ENCODE assay signal across 8 cellular contexts in the genomic region with DNA sequence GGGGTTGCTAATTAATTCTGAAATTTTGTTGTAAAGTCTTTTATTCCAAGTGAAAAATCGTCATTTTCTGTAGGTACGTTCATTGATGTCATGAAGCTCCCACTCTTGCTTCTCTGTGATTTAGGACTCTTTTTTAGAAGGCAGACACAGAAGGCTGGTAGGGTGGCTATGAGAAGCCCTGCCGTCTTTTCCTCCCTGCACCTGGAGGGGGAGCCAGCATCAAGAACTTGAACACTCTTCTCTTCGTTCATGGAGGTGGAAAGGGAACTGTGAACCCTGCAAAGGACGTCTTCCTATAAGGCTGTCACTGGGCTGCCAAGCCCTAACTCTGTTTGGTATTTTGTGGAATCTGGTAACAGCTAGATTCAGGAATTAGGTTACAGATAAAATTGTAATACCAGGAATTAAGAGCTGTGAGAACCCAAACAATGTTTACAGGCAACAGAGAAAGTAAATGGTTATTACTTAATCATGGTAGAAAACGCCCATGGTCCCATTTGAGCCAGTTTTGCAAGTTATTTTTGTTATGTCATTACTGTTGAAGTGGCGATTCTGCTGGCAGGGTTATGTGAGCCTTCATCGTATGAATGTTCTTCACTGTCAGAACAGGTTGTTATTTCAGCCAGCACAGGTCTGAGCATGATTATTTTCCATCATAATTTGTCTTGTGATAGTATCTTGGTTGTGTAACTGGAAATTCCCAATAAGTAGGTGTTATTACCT.
DNase-seq lines count a peak whose midpoint lies in the region; ATAC-seq and TF ChIP-seq lines count a peak whose summit lies in the region.

No MANE protein-coding gene starts in this region.

- BruUV-seq in Caco-2 (replicated peaks; lab: Mats Ljungman, UMichigan) = no TSS peak

- H3K4me3 ChIP-seq in Caco-2 (ENCODE audit: low read depth, low read length) (no peak overlapping the region), foreskin fibroblast (ENCODE audit: low read depth in 1 of 2, low read length in 2 of 2) (no peak overlapping the region)

- H3K4me1 Mint-ChIP-seq in Caco-2 (ENCODE audit: low read depth, unreplicated experiment) = no peaks in the 10 kb centered on the region
- peaks cover 2% of the 10 kb centered on the region for H3K4me1 Mint-ChIP-seq in activated CD4-positive, alpha-beta T cell treated with anti-CD3 and anti-CD28 coated beads, Interleukin-2, amount 10 ng/mL, durations not matched to agents 24 days and 14 days

- POLR2A ChIA-PET in Caco-2 (lab: Charles Lee) = interaction anchor here (0.9 kb wide), 1 partner anchor 65 kb away, joined by 7 read pairs; no protein-coding TSS in a partner anchor

- H3K27me3 ChIP-seq in Caco-2 (replicated peaks; ENCODE audit: control insufficient read depth, insufficient read depth, low read length) = no peaks in the 10 kb centered on the region

- no peaks in the 10 kb centered on the region for H3K27me3 Mint-ChIP-seq in Caco-2 (ENCODE audit: insufficient read depth, unreplicated experiment)
- H3K27me3 Mint-ChIP-seq in activated CD4-positive, alpha-beta T cell treated with anti-CD3 and anti-CD28 coated beads, Interleukin-2, amount 10 ng/mL, durations not matched to agents 24 days and 14 days = peaks cover 32% of the 10 kb centered on the region

- DNase-seq in Caco-2 (peak; percentile 69 to 73), NCI-H146 (lab: John Stamatoyannopoulos, UW) (peak; percentile 51), foreskin fibroblast (peak; percentile 23 to 69), retina (peak; percentile 6), SHP77 treated with DMSO at 0.1 percent for 48 hours (lab: John Stamatoyannopoulos, UW) (no peak)
- DNase-seq in activated CD4-positive, alpha-beta T cell treated with anti-CD3 and anti-CD28 coated beads, Interleukin-2, amount 10 ng/mL, durations not matched to agents 24 days and 14 days = peak; percentile 82

- no peaks in the 10 kb centered on the region for H3K4me1 ChIP-seq in Caco-2

- no peaks in the 10 kb centered on the region for H3K36me3 ChIP-seq in Caco-2 (ENCODE audit: control insufficient read depth, insufficient read depth, low read length)

- H3K9me3 Mint-ChIP-seq in Caco-2 (ENCODE audit: unreplicated experiment) = no peaks in the 10 kb centered on the region
- no peaks in the 10 kb centered on the region for H3K9me3 Mint-ChIP-seq in activated CD4-positive, alpha-beta T cell treated with anti-CD3 and anti-CD28 coated beads, Interleukin-2, amount 10 ng/mL, durations not matched to agents 24 days and 14 days

- H3K27ac Mint-ChIP-seq in Caco-2 (ENCODE audit: unreplicated experiment) = no peak overlapping the region
- no peak overlapping the region for H3K27ac Mint-ChIP-seq in activated CD4-positive, alpha-beta T cell treated with anti-CD3 and anti-CD28 coated beads, Interleukin-2, amount 10 ng/mL, durations not matched to agents 24 days and 14 days

- H3K9me3 ChIP-seq in Caco-2 = no peaks in the 10 kb centered on the region

- TF ChIP-seq CTCF in Caco-2 (IDR thresholded peaks at IDR 0.05; ENCODE audit: insufficient read depth in 1 of 2, low read depth in 1 of 2, low read length in 1 of 2, severe bottlenecking in 1 of 2, unreplicated experiment in 1 of 2) (peak; percentile 80 to 89), foreskin fibroblast (IDR thresholded peaks at IDR 0.05; ENCODE audit: low read depth, low read length) (peak; percentile 68)

- H3K36me3 Mint-ChIP-seq in Caco-2 (ENCODE audit: insufficient read depth, unreplicated experiment) = no peaks in the 10 kb centered on the region
- no peaks in the 10 kb centered on the region for H3K36me3 Mint-ChIP-seq in activated CD4-positive, alpha-beta T cell treated with anti-CD3 and anti-CD28 coated beads, Interleukin-2, amount 10 ng/mL, durations not matched to agents 24 days and 14 days (ENCODE audit: low read depth)

- intact Hi-C loops in Caco-2 (cut with micrococcal nuclease; ENCODE audit: unreplicated experiment) = loop anchor here (1.0 to 2.0 kb wide), 4 partner anchors 21 to 113 kb away; no protein-coding TSS in a partner anchor
- intact Hi-C loops in activated CD4-positive, alpha-beta T cell treated with anti-CD3 and anti-CD28 coated beads, Interleukin-2, amount 10 ng/mL, durations not matched to agents 24 days and 14 days (cut with micrococcal nuclease) = loop anchor here (1.0 kb wide), 1 partner anchor 109 kb away; no protein-coding TSS in a partner anchor

- no peak overlapping the region for H3K4me3 Mint-ChIP-seq in Caco-2 (ENCODE audit: unreplicated experiment)
- no peak overlapping the region for H3K4me3 Mint-ChIP-seq in activated CD4-positive, alpha-beta T cell treated with anti-CD3 and anti-CD28 coated beads, Interleukin-2, amount 10 ng/mL, durations not matched to agents 24 days and 14 days

- ATAC-seq in GM18870 (IDR thresholded peaks at IDR 0.05; ENCODE audit: unreplicated experiment) = peak; percentile 89
- ATAC-seq in HG02943 (IDR thresholded peaks at IDR 0.05; ENCODE audit: low read depth, unreplicated experiment) = peak; percentile 86

- CTCF ChIA-PET in Caco-2 (lab: Charles Lee) = interaction anchor here (0.9 kb wide), 1 partner anchor 113 kb away, joined by 3 read pairs; no protein-coding TSS in a partner anchor
